10 cellular contexts compared by ENCODE assay signal in genomic region chr20:2109425-2110210, GRCh38. TPM values are rescaled to one million over a fixed set of nuclear protein-coding genes. Genes with fewer than 3 reads are reported as not detected.
DNase-seq lines count a peak whose midpoint lies in the region; ATAC-seq, FAIRE-seq and TF ChIP-seq lines count a peak whose summit lies in the region.
"Had no signal": no experiment of that assay in that cellular context is flagged by ENCODE, and none has a peak within 500 bp of the region (broad histone marks: within the 10 kb centered on the region; RNA-seq: fewer than 3 reads in every experiment).

No MANE protein-coding gene starts in this region.

- H3K9me3 ChIP-seq in kidney (ENCODE audit: control insufficient read depth in 1 of 2, low read length in 2 of 2) (no peaks in the 10 kb centered on the region), smooth muscle cell (replicated peaks; ENCODE audit: low read depth) (no peaks in the 10 kb centered on the region)
- H3K9me3 ChIP-seq in effector memory CD4-positive, alpha-beta T cell (ENCODE audit: control insufficient read depth, low read length) = no peaks in the 10 kb centered on the region

- no peaks in the 10 kb centered on the region for H3K9me3 Mint-ChIP-seq in HFFc6
- H3K9me3 Mint-ChIP-seq: dendritic cell treated with granulocyte-macrophage colony-stimulating factor and Interleukin-4, amounts not matched to agents 40 ng/mL and 50 ng/mL, for 4 days; nephron had no signal

- peaks cover 59% of the 10 kb centered on the region for H3K4me1 Mint-ChIP-seq in HFFc6 (ENCODE audit: low read depth)

- FAIRE-seq in kidney (lab: Jason Lieb, UNC) = no peak

- H3K36me3 ChIP-seq in kidney (ENCODE audit: control insufficient read depth in 1 of 2, insufficient read depth in 2 of 2, low read length in 2 of 2) (peaks cover 0 to 2% of the 10 kb centered on the region in 2 donors), smooth muscle cell (ENCODE audit: low read depth) (no peaks in the 10 kb centered on the region)
- no peaks in the 10 kb centered on the region for H3K36me3 ChIP-seq in effector memory CD4-positive, alpha-beta T cell (ENCODE audit: control insufficient read depth, insufficient read depth, low read length)

- H3K36me3 Mint-ChIP-seq in HFFc6 (ENCODE audit: low read depth) = peaks cover 18% of the 10 kb centered on the region

- no peak overlapping the region for H2AFZ ChIP-seq in smooth muscle cell (ENCODE audit: low read depth)

- intact Hi-C loops in kidney (cut with DNase I) = no loop called here

- H3K79me2 ChIP-seq in smooth muscle cell (ENCODE audit: low read depth) = peaks cover 98% of the 10 kb centered on the region

- TF ChIP-seq CTCF in HFFc6 (IDR thresholded peaks at IDR 0.05) (no peak), kidney (IDR thresholded peaks at IDR 0.05; ENCODE audit: borderline replicate concordance, extremely low read depth, insufficient read depth) (no peak), smooth muscle cell (IDR thresholded peaks at IDR 0.05; ENCODE audit: borderline replicate concordance, insufficient read depth, poor library complexity, severe bottlenecking) (no peak)

- H3K4me3 ChIP-seq in kidney (ENCODE audit: low read length in 2 of 2) (peak overlapping the region in 1 of 2 donors; percentile 13), smooth muscle cell (no peak overlapping the region)
- H3K4me3 ChIP-seq in effector memory CD4-positive, alpha-beta T cell (ENCODE audit: insufficient read depth, low read depth, low read length, poor library complexity, severe bottlenecking) = no peak overlapping the region

- no peak for ATAC-seq in HG03135 (IDR thresholded peaks at IDR 0.05; ENCODE audit: unreplicated experiment)

- 91% methylated on average over 6 of the region's 6 CpGs for WGBS in smooth muscle cell (ENCODE audit: low lambda C conversion rate)

- H3K27me3 Mint-ChIP-seq in HFFc6 (ENCODE audit: insufficient read depth) = no peaks in the 10 kb centered on the region; the same call in 1 of the 2 replicates
- H3K27me3 Mint-ChIP-seq: dendritic cell treated with granulocyte-macrophage colony-stimulating factor and Interleukin-4, amounts not matched to agents 40 ng/mL and 50 ng/mL, for 4 days had no signal

- H3K9ac ChIP-seq in kidney (ENCODE audit: low read length in 2 of 2) = no peak overlapping the region
- H3K9ac ChIP-seq in smooth muscle cell (ENCODE audit: low read depth) = no peak overlapping the region

- H3K27me3 ChIP-seq in smooth muscle cell (ENCODE audit: low read depth) = no peaks in the 10 kb centered on the region
- no peaks in the 10 kb centered on the region for H3K27me3 ChIP-seq in effector memory CD4-positive, alpha-beta T cell (replicated peaks; ENCODE audit: control insufficient read depth, insufficient read depth, low read length, poor library complexity, severe bottlenecking)

- H3K27ac Mint-ChIP-seq in HFFc6 = peak overlapping the region; percentile 65
- H3K27ac Mint-ChIP-seq: dendritic cell treated with granulocyte-macrophage colony-stimulating factor and Interleukin-4, amounts not matched to agents 40 ng/mL and 50 ng/mL, for 4 days had no signal

- peak overlapping the region; percentile 14; the same call in 1 of the 2 replicates for H3K4me3 Mint-ChIP-seq in HFFc6
- H3K4me3 Mint-ChIP-seq: dendritic cell treated with granulocyte-macrophage colony-stimulating factor and Interleukin-4, amounts not matched to agents 40 ng/mL and 50 ng/mL, for 4 days had no signal

- DNase-seq in HFFc6 (no peak), astrocyte of the hippocampus (ENCODE audit: low read depth, low spot score) (peak; percentile 56), kidney (peak; percentile 80), smooth muscle cell (lab: John Stamatoyannopoulos, UW; ENCODE audit: unreplicated experiment) (no peak), NCI-H2029 treated with DMSO at 0.1 percent for 48 hours (lab: John Stamatoyannopoulos, UW) (no peak), SHP77 (lab: John Stamatoyannopoulos, UW) (no peak)
- no peak for DNase-seq in effector memory CD4-positive, alpha-beta T cell

- H4K20me1 ChIP-seq in smooth muscle cell (ENCODE audit: low read depth) = peaks cover 100% of the 10 kb centered on the region

- H3K4me2 ChIP-seq in smooth muscle cell = peak overlapping the region; percentile 48

- H3F3A ChIP-seq in smooth muscle cell (ENCODE audit: low read depth) = no peaks in the 10 kb centered on the region

- H3K27ac ChIP-seq in kidney (ENCODE audit: low read depth in 2 of 2, low read length in 2 of 2) = peak overlapping the region in 1 of 2 donors; percentile 1
- H3K27ac ChIP-seq in smooth muscle cell (ENCODE audit: low read depth) = peak overlapping the region; percentile 63
- H3K27ac ChIP-seq in effector memory CD4-positive, alpha-beta T cell (ENCODE audit: insufficient read depth, low read length, poor library complexity, severe bottlenecking) = no peak overlapping the region

- H3K4me1 ChIP-seq in kidney (ENCODE audit: control insufficient read depth in 1 of 2, insufficient read depth in 1 of 2, low read depth in 1 of 2, low read length in 2 of 2) (peaks cover 18 to 22% of the 10 kb centered on the region in 2 donors), smooth muscle cell (ENCODE audit: low read depth) (peaks cover 3% of the 10 kb centered on the region)
- H3K4me1 ChIP-seq in effector memory CD4-positive, alpha-beta T cell (ENCODE audit: control insufficient read depth, insufficient read depth, low read length, poor library complexity, severe bottlenecking) = peaks cover 28% of the 10 kb centered on the region

RNA-seq across cellular contexts. Expression of gene STK35, which starts 8.0 kb away (rescaled TPM):
- 10 to 100 TPM; 14.0 to 16.7 (median 15.1) TPM for total RNA-seq in HFFc6 (2021; fragmentation: NEBNext Ultra II Directional; extraction: Animal tissue kit (Norgen Biotek cat#: 25700))
- 16.5 TPM for total RNA-seq in kidney
- 3.7 TPM for polyA plus RNA-seq in kidney (ENCODE audit: insufficient read depth, low read depth, low replicate concordance)
- total RNA-seq in smooth muscle cell = 14.6 and 15.6 TPM in 2 replicates
- polyA plus RNA-seq in smooth muscle cell = 9.6 and 11.3 TPM in 2 replicates

Comparison
In these comparisons a context has a peak if more than half of its experiments do, and no peak if none do; other contexts are left out.
1. DNase-seq: peak in astrocyte of the hippocampus (single experiment) and kidney (single experiment); none in HFFc6 (single experiment), smooth muscle cell (single experiment), NCI-H2029 treated with DMSO at 0.1 percent for 48 hours (single experiment), effector memory CD4-positive, alpha-beta T cell (0 of 3) and SHP77 (0 of 2).